ENCODE assay signal across 20 cellular contexts in genomic region chr2:10525573-10526265, GRCh38.
"Had no signal": no experiment of that assay in that cellular context is flagged by ENCODE, and none has a peak within 500 bp of the region (broad histone marks: within the 10 kb centered on the region; RNA-seq: fewer than 3 reads in every experiment).

No MANE protein-coding gene starts in this region.

- H3K4me3 ChIP-seq: right atrium auricular region, thoracic aorta had no signal

- H3K36me3 ChIP-seq: right atrium auricular region, thoracic aorta had no signal

- DNase-seq: activated CD4-positive, alpha-beta memory T cell treated with anti-CD3 and anti-CD28 coated beads for 36 hours; activated CD4-positive, alpha-beta T cell treated with anti-CD3 and anti-CD28 coated beads, Interleukin-2, amount 10 ng/mL, durations not matched to agents 24 days and 14 days; activated naive CD4-positive, alpha-beta T cell; activated T-cell treated with anti-CD3 and anti-CD28 coated beads for 4 hours; effector CD8-positive, alpha-beta T cell; left cardiac atrium; left ventricle myocardium superior; midbrain; naive thymus-derived CD4-positive, alpha-beta T cell; occipital lobe; stimulated activated CD4-positive, alpha-beta T cell treated with anti-CD3 and anti-CD28 coated beads, Interleukin-4, amount 100 ng/mL, for 1 hour; T-helper 1 cell; trophoblast cell had no signal

- H3K9me3 Mint-ChIP-seq: activated CD4-positive, alpha-beta memory T cell treated with anti-CD3 and anti-CD28 coated beads for 36 hours; activated CD4-positive, alpha-beta T cell treated with anti-CD3 and anti-CD28 coated beads, Interleukin-2, amount 10 ng/mL, durations not matched to agents 24 days and 14 days; activated naive CD4-positive, alpha-beta T cell treated with anti-CD3 and anti-CD28 coated beads, Interleukin-2, amount 50 U/mL, for 72 hours; activated T-helper 17 cell treated with anti-CD3 and anti-CD28 coated beads, Interleukin-2, amount 50 U/mL, for 72 hours; neural crest cell; stimulated activated naive CD8-positive, alpha-beta T cell treated with anti-CD3 and anti-CD28 coated beads, Interleukin-15, Interleukin-2, amounts not matched to agents 100 ng/mL and 50 ng/mL, for 24 hours had no signal

- H3K27ac Mint-ChIP-seq: activated CD4-positive, alpha-beta memory T cell treated with anti-CD3 and anti-CD28 coated beads for 36 hours; activated CD4-positive, alpha-beta T cell treated with anti-CD3 and anti-CD28 coated beads, Interleukin-2, amount 10 ng/mL, durations not matched to agents 24 days and 14 days; activated naive CD4-positive, alpha-beta T cell treated with anti-CD3 and anti-CD28 coated beads, Interleukin-2, amount 50 U/mL, for 72 hours; activated T-helper 17 cell treated with anti-CD3 and anti-CD28 coated beads, Interleukin-2, amount 50 U/mL, for 72 hours; naive thymus-derived CD4-positive, alpha-beta T cell; stimulated activated naive CD8-positive, alpha-beta T cell treated with anti-CD3 and anti-CD28 coated beads, Interleukin-15, Interleukin-2, amounts not matched to agents 100 ng/mL and 50 ng/mL, for 24 hours had no signal

- H3K4me3 Mint-ChIP-seq: activated CD4-positive, alpha-beta memory T cell treated with anti-CD3 and anti-CD28 coated beads for 36 hours; activated CD4-positive, alpha-beta T cell treated with anti-CD3 and anti-CD28 coated beads, Interleukin-2, amount 10 ng/mL, durations not matched to agents 24 days and 14 days; activated T-helper 17 cell treated with anti-CD3 and anti-CD28 coated beads, Interleukin-2, amount 50 U/mL, for 72 hours; naive thymus-derived CD4-positive, alpha-beta T cell; neural crest cell; stimulated activated naive CD8-positive, alpha-beta T cell treated with anti-CD3 and anti-CD28 coated beads, Interleukin-15, Interleukin-2, amounts not matched to agents 100 ng/mL and 50 ng/mL, for 24 hours had no signal

- H3K4me1 Mint-ChIP-seq: activated CD4-positive, alpha-beta T cell treated with anti-CD3 and anti-CD28 coated beads, Interleukin-2, amount 10 ng/mL, durations not matched to agents 24 days and 14 days; activated T-helper 17 cell treated with anti-CD3 and anti-CD28 coated beads, Interleukin-2, amount 50 U/mL, for 72 hours; naive thymus-derived CD4-positive, alpha-beta T cell; neural crest cell had no signal

- H3K27ac ChIP-seq: right atrium auricular region, thoracic aorta had no signal

- H3K27me3 ChIP-seq: right atrium auricular region had no signal

- H3K36me3 Mint-ChIP-seq: activated CD4-positive, alpha-beta memory T cell treated with anti-CD3 and anti-CD28 coated beads for 36 hours; activated naive CD4-positive, alpha-beta T cell treated with anti-CD3 and anti-CD28 coated beads, Interleukin-2, amount 50 U/mL, for 72 hours; naive thymus-derived CD4-positive, alpha-beta T cell had no signal

- H3K9me3 ChIP-seq: right atrium auricular region, thoracic aorta had no signal

- ATAC-seq: activated CD4-positive, CD25-positive, alpha-beta regulatory T cell treated with anti-CD3 and anti-CD28 coated beads, Interleukin-2, amount 50 U/mL, for 24 hours; activated naive CD4-positive, alpha-beta T cell treated with anti-CD3 and anti-CD28 coated beads, Interleukin-2, amount 50 U/mL, for 72 hours; activated T-helper 17 cell treated with anti-CD3 and anti-CD28 coated beads, Interleukin-2, amount 50 U/mL, for 72 hours; left cardiac atrium; left ventricle myocardium superior; naive thymus-derived CD4-positive, alpha-beta T cell had no signal

- H3K27me3 Mint-ChIP-seq: activated CD4-positive, alpha-beta memory T cell treated with anti-CD3 and anti-CD28 coated beads for 36 hours; activated CD4-positive, alpha-beta T cell treated with anti-CD3 and anti-CD28 coated beads, Interleukin-2, amount 10 ng/mL, durations not matched to agents 24 days and 14 days; activated T-helper 17 cell treated with anti-CD3 and anti-CD28 coated beads, Interleukin-2, amount 50 U/mL, for 72 hours; stimulated activated naive CD8-positive, alpha-beta T cell treated with anti-CD3 and anti-CD28 coated beads, Interleukin-15, Interleukin-2, amounts not matched to agents 100 ng/mL and 50 ng/mL, for 24 hours had no signal
